Comparison of ENCODE assay signal across 22 cellular contexts in the genomic region with DNA sequence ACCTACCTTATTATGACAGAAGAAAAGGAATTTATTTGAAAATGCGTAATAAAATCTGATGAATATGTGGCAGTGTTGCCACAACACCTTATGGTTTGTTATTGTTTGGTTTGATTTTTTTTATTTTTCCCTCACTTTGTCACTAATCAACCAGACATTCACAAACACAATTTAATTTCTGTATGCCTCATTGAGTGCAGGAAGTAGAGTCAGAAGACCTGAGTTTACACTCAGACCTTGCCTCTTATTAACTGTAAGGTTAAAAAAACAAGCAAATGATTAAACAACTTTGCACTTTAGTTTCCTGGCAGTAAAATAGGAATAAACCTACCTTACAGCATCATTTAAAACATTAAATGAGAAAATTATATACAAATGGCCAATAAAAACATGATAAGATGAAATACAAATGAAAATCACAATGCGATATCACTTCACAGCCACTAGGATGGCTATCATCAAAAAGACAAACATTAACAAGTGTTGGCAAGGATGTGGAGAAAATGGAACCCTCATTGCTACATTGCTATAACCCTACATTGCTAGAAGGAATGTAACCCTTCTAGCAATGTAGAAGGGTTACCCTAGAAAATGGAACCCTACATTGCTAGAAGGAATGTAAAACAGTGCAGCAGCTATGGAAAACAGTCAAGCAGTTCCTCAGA. TPM values are rescaled to one million over a fixed set of nuclear protein-coding genes. Genes with fewer than 3 reads are reported as not detected.
A peak's percentile ranks its signal among the peaks of the same experiment; 100 is the strongest.
DNase-seq lines count a peak whose midpoint lies in the region; ATAC-seq, FAIRE-seq and TF ChIP-seq lines count a peak whose summit lies in the region.
"Had no signal": no experiment of that assay in that cellular context is flagged by ENCODE, and none has a peak within 500 bp of the region (broad histone marks: within the 10 kb centered on the region; RNA-seq: fewer than 3 reads in every experiment).

No MANE protein-coding gene starts in this region.

- no peak overlapping the region for H3K4me3 ChIP-seq in PC-9
- H3K4me3 ChIP-seq in fibroblast of pulmonary artery (replicated peaks; ENCODE audit: low read depth, low read length) = no peak overlapping the region
- H3K4me3 ChIP-seq in smooth muscle cell = no peak overlapping the region
- no peak overlapping the region for H3K4me3 ChIP-seq in WERI-Rb-1 (ENCODE audit: low read depth, low read length)
- H3K4me3 ChIP-seq: MG63, SK-N-MC had no signal

- H3K9me3 Mint-ChIP-seq in effector memory CD8-positive, alpha-beta T cell = no peaks in the 10 kb centered on the region
- H3K9me3 Mint-ChIP-seq: activated T-helper 17 cell treated with anti-CD3 and anti-CD28 coated beads, Interleukin-2, amount 50 U/mL, for 72 hours had no signal

- no peaks in the 10 kb centered on the region for H3K9me2 ChIP-seq in PC-9 (ENCODE audit: insufficient read depth)

- H3F3A ChIP-seq in PC-9 (ENCODE audit: insufficient read depth, low read depth) (peaks cover 19% of the 10 kb centered on the region; the same call in 1 of the 2 replicates), smooth muscle cell (ENCODE audit: low read depth) (no peaks in the 10 kb centered on the region)

- no peak for ATAC-seq in HG02623 (IDR thresholded peaks at IDR 0.05; ENCODE audit: unreplicated experiment)
- no peak for ATAC-seq in effector memory CD8-positive, alpha-beta T cell (replicated peaks)
- ATAC-seq: activated T-helper 17 cell treated with anti-CD3 and anti-CD28 coated beads, Interleukin-2, amount 50 U/mL, for 72 hours; left lobe of liver had no signal

- H3K9me3 ChIP-seq in PC-9 (ENCODE audit: insufficient read depth, low read depth) = no peaks in the 10 kb centered on the region
- H3K9me3 ChIP-seq in smooth muscle cell (replicated peaks; ENCODE audit: low read depth) = no peaks in the 10 kb centered on the region
- peaks cover 1% of the 10 kb centered on the region for H3K9me3 ChIP-seq in WERI-Rb-1 (ENCODE audit: severe bottlenecking)
- H3K9me3 ChIP-seq: Caco-2, MG63, suprapubic skin had no signal

- H3K4me2 ChIP-seq in PC-9 = peak overlapping the region; percentile 81
- peak overlapping the region; percentile 86 for H3K4me2 ChIP-seq in smooth muscle cell

- no peaks in the 10 kb centered on the region for H3K36me3 ChIP-seq in PC-9 (ENCODE audit: low read depth)
- no peaks in the 10 kb centered on the region for H3K36me3 ChIP-seq in smooth muscle cell (ENCODE audit: low read depth)
- no peaks in the 10 kb centered on the region; the same call in 1 of the 2 replicates for H3K36me3 ChIP-seq in WERI-Rb-1
- H3K36me3 ChIP-seq: MG63, suprapubic skin had no signal

- no peaks in the 10 kb centered on the region for H3K27me3 ChIP-seq in PC-9 (ENCODE audit: insufficient read depth, low read depth)
- no peaks in the 10 kb centered on the region for H3K27me3 ChIP-seq in smooth muscle cell (ENCODE audit: low read depth)
- no peaks in the 10 kb centered on the region for H3K27me3 ChIP-seq in WERI-Rb-1 (ENCODE audit: insufficient read depth, low read depth, severe bottlenecking)
- H3K27me3 ChIP-seq: MG63, suprapubic skin had no signal

- in situ Hi-C loops in GM13976 (cut with MboI; ENCODE audit: low sequenced_read_pairs, unreplicated experiment) = no loop called here

- CTCF ChIA-PET in PC-9 (lab: Charles Lee) = interaction anchor here (1.6 kb wide), 1 partner anchor 22 kb away, joined by 8 read pairs; no protein-coding TSS in a partner anchor

- H3K79me2 ChIP-seq in PC-9 (ENCODE audit: low read depth) (peaks cover 78% of the 10 kb centered on the region), smooth muscle cell (ENCODE audit: low read depth) (peaks cover 77% of the 10 kb centered on the region)

- H3K4me3 Mint-ChIP-seq in effector memory CD8-positive, alpha-beta T cell = no peak overlapping the region
- H3K4me3 Mint-ChIP-seq: activated T-helper 17 cell treated with anti-CD3 and anti-CD28 coated beads, Interleukin-2, amount 50 U/mL, for 72 hours had no signal

- no peak overlapping the region for H3K27ac Mint-ChIP-seq in effector memory CD8-positive, alpha-beta T cell
- H3K27ac Mint-ChIP-seq: activated T-helper 17 cell treated with anti-CD3 and anti-CD28 coated beads, Interleukin-2, amount 50 U/mL, for 72 hours had no signal

- TSS peak; percentile 0 for BruUV-seq in PC-9 (replicated peaks; lab: Mats Ljungman, UMichigan)

- peak; percentile 46 for FAIRE-seq in GM12892 (lab: Jason Lieb, UNC)
- FAIRE-seq: G401.6, RCC 7860 had no signal

- no peaks in the 10 kb centered on the region for H4K20me1 ChIP-seq in PC-9 (ENCODE audit: insufficient read depth)
- H4K20me1 ChIP-seq in smooth muscle cell (ENCODE audit: low read depth) = peaks cover 67% of the 10 kb centered on the region

- DNase-seq in GM12892 (ENCODE audit: insufficient read length) (no peak), PC-9 (no peak), fibroblast of pulmonary artery (ENCODE audit: low read depth) (no peak), smooth muscle cell (lab: John Stamatoyannopoulos, UW; ENCODE audit: unreplicated experiment) (no peak), WERI-Rb-1 (no peak), GM13976 (ENCODE audit: low spot score) (no peak)
- no peak for DNase-seq in effector memory CD8-positive, alpha-beta T cell
- DNase-seq: activated CD4-positive, CD25-positive, alpha-beta regulatory T cell treated with anti-CD3 and anti-CD28 coated beads, Interleukin-2, amount 50 U/mL, for 72 hours; AML-193; Caco-2; central memory CD4-positive, alpha-beta T cell; effector CD4-positive, alpha-beta T cell; MG63; stimulated activated CD4-positive, alpha-beta T cell treated with anti-CD3 and anti-CD28 coated beads, Interleukin-2, amount 100 ng/mL, for 48 hours; T1000 had no signal

- H2AFZ ChIP-seq in PC-9 (no peak overlapping the region), smooth muscle cell (ENCODE audit: low read depth) (no peak overlapping the region)

- H3K4me1 ChIP-seq in PC-9 (replicated peaks; ENCODE audit: insufficient read depth) (peaks cover 44% of the 10 kb centered on the region), smooth muscle cell (ENCODE audit: low read depth) (peaks cover 23% of the 10 kb centered on the region)

- no peak for TF ChIP-seq POLR2A in GM12892 (IDR thresholded peaks at IDR 0.05; ENCODE audit: low read depth, low read length)

- TF ChIP-seq CTCF in PC-9 (conservative IDR thresholded peaks at IDR 0.05) (peak; percentile 29), fibroblast of pulmonary artery (IDR thresholded peaks at IDR 0.05; ENCODE audit: low read length, missing control alignments) (peak; percentile 6), smooth muscle cell (IDR thresholded peaks at IDR 0.05; ENCODE audit: borderline replicate concordance, insufficient read depth, poor library complexity, severe bottlenecking) (no peak), WERI-Rb-1 (IDR thresholded peaks at IDR 0.05; ENCODE audit: low read depth, low read length) (no peak), GM13976 (IDR thresholded peaks at IDR 0.05; ENCODE audit: borderline replicate concordance, control extremely low read depth, extremely low read depth, insufficient read depth, missing control alignments) (no peak)

- H3K27me3 Mint-ChIP-seq in effector memory CD8-positive, alpha-beta T cell = peaks cover 30 to 36% of the 10 kb centered on the region in 2 donors

- peaks cover 0 to 2% of the 10 kb centered on the region in 2 donors for H3K4me1 Mint-ChIP-seq in effector memory CD8-positive, alpha-beta T cell (ENCODE audit: low read depth in 2 of 2)
- H3K4me1 Mint-ChIP-seq: activated T-helper 17 cell treated with anti-CD3 and anti-CD28 coated beads, Interleukin-2, amount 50 U/mL, for 72 hours had no signal

- intact Hi-C loops in PC-9 (cut with micrococcal nuclease; ENCODE audit: unreplicated experiment) = loop anchor here (10.0 kb wide), 1 partner anchor 1186 kb away; the partner anchor contains the start of gene PDE11A

- H3K36me3 Mint-ChIP-seq in effector memory CD8-positive, alpha-beta T cell (ENCODE audit: insufficient read depth) = no peaks in the 10 kb centered on the region

- WGBS in smooth muscle cell (ENCODE audit: low lambda C conversion rate) = 81% methylated on average over 2 of the region's 2 CpGs

- no peak overlapping the region for H3K9ac ChIP-seq in smooth muscle cell (ENCODE audit: low read depth)

- POLR2A ChIA-PET in PC-9 (lab: Charles Lee; ENCODE audit: unreplicated experiment) = no interaction called here

- no peak overlapping the region for H3K27ac ChIP-seq in PC-9
- H3K27ac ChIP-seq in smooth muscle cell (ENCODE audit: low read depth) = no peak overlapping the region
- H3K27ac ChIP-seq in WERI-Rb-1 = no peak overlapping the region
- H3K27ac ChIP-seq: SK-N-MC, suprapubic skin had no signal

RNA-seq across cellular contexts. Expression of gene SESTD1, which starts 3.3 kb away (rescaled TPM):
- 11.5 TPM for polyA plus RNA-seq in GM12892 (2012; ENCODE audit: missing spikeins)
- total RNA-seq in PC-9 (2021) (208 and 279 TPM in 2 replicates), smooth muscle cell (29.1 and 31.8 TPM in 2 replicates)
- 50.3 and 82.3 TPM in 2 replicates for polyA plus RNA-seq in smooth muscle cell

Comparison
In these comparisons a context has a peak if more than half of its experiments do, and no peak if none do; other contexts are left out.
1. CTCF ChIP-seq: peak in PC-9 (single experiment) and fibroblast of pulmonary artery (single experiment); none in smooth muscle cell (single experiment), WERI-Rb-1 (single experiment) and GM13976 (single experiment).